ENCODE assay signal across 2 cellular contexts in the genomic region with DNA sequence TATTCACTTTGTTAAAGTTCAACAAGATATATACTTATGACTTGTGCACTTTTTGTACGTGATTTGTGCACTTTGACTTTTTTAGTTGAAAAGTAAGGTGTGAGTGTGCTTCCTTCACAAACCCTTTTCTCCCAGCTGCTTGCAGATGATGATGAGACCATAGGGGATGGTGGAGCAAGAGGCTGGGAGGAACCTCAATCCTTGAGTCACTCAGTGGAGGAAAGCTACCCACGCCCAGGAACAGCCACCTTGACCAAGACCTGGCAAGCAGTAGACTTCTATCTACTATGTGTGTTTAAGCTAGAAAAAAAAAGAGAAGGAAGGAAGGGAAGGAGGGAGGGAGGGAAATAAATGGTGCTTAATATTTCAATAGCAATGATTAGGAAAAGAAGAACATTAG.
TF ChIP-seq lines count a peak whose summit lies in the region.

No MANE protein-coding gene starts in this region.

TF ChIP-seq in GM23338, 12 proteins besides CTCF, POLR2A, EP300 and RAD21 (continued from another document):
- TF ChIP-seq, protein P1, sequence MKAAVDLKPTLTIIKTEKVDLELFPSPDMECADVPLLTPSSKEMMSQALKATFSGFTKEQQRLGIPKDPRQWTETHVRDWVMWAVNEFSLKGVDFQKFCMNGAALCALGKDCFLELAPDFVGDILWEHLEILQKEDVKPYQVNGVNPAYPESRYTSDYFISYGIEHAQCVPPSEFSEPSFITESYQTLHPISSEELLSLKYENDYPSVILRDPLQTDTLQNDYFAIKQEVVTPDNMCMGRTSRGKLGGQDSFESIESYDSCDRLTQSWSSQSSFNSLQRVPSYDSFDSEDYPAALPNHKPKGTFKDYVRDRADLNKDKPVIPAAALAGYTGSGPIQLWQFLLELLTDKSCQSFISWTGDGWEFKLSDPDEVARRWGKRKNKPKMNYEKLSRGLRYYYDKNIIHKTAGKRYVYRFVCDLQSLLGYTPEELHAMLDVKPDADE (IDR thresholded peaks at IDR 0.05): no peak
- no peak for TF ChIP-seq STAT1 (IDR thresholded peaks at IDR 0.05; ENCODE audit: unreplicated experiment)
- no peak for TF ChIP-seq REST (IDR thresholded peaks at IDR 0.05; ENCODE audit: unreplicated experiment)
- TF ChIP-seq EZH2phosphoT487 (IDR thresholded peaks at IDR 0.05; ENCODE audit: unreplicated experiment): no peak
- TF ChIP-seq, protein P2, sequence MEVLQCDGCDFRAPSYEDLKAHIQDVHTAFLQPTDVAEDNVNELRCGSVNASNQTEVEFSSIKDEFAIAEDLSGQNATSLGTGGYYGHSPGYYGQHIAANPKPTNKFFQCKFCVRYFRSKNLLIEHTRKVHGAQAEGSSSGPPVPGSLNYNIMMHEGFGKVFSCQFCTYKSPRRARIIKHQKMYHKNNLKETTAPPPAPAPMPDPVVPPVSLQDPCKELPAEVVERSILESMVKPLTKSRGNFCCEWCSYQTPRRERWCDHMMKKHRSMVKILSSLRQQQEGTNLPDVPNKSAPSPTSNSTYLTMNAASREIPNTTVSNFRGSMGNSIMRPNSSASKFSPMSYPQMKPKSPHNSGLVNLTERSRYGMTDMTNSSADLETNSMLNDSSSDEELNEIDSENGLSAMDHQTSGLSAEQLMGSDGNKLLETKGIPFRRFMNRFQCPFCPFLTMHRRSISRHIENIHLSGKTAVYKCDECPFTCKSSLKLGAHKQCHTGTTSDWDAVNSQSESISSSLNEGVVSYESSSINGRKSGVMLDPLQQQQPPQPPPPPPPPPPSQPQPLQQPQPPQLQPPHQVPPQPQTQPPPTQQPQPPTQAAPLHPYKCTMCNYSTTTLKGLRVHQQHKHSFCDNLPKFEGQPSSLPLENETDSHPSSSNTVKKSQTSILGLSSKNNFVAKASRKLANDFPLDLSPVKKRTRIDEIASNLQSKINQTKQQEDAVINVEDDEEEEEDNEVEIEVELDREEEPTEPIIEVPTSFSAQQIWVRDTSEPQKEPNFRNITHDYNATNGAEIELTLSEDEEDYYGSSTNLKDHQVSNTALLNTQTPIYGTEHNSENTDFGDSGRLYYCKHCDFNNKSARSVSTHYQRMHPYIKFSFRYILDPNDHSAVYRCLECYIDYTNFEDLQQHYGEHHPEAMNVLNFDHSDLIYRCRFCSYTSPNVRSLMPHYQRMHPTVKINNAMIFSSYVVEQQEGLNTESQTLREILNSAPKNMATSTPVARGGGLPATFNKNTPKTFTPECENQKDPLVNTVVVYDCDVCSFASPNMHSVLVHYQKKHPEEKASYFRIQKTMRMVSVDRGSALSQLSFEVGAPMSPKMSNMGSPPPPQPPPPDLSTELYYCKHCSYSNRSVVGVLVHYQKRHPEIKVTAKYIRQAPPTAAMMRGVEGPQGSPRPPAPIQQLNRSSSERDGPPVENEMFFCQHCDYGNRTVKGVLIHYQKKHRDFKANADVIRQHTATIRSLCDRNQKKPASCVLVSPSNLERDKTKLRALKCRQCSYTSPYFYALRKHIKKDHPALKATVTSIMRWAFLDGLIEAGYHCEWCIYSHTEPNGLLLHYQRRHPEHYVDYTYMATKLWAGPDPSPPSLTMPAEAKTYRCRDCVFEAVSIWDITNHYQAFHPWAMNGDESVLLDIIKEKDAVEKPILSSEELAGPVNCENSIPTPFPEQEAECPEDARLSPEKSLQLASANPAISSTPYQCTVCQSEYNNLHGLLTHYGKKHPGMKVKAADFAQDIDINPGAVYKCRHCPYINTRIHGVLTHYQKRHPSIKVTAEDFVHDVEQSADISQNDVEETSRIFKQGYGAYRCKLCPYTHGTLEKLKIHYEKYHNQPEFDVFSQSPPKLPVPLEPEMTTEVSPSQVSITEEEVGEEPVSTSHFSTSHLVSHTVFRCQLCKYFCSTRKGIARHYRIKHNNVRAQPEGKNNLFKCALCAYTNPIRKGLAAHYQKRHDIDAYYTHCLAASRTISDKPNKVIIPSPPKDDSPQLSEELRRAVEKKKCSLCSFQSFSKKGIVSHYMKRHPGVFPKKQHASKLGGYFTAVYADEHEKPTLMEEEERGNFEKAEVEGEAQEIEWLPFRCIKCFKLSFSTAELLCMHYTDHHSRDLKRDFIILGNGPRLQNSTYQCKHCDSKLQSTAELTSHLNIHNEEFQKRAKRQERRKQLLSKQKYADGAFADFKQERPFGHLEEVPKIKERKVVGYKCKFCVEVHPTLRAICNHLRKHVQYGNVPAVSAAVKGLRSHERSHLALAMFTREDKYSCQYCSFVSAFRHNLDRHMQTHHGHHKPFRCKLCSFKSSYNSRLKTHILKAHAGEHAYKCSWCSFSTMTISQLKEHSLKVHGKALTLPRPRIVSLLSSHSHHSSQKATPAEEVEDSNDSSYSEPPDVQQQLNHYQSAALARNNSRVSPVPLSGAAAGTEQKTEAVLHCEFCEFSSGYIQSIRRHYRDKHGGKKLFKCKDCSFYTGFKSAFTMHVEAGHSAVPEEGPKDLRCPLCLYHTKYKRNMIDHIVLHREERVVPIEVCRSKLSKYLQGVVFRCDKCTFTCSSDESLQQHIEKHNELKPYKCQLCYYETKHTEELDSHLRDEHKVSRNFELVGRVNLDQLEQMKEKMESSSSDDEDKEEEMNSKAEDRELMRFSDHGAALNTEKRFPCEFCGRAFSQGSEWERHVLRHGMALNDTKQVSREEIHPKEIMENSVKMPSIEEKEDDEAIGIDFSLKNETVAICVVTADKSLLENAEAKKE (CRISPR knock-in tag; IDR thresholded peaks at IDR 0.05): no peak
- TF ChIP-seq ZNF331 (CRISPR knock-in tag; IDR thresholded peaks at IDR 0.05; ENCODE audit: low read depth): no peak
- TF ChIP-seq POLR2AphosphoS5 (IDR thresholded peaks at IDR 0.05; ENCODE audit: low read depth): no peak

TF ChIP-seq in HCT116, 20 proteins besides CTCF, POLR2A, EP300 and RAD21 (continued from another document):
- TF ChIP-seq, protein P3, sequence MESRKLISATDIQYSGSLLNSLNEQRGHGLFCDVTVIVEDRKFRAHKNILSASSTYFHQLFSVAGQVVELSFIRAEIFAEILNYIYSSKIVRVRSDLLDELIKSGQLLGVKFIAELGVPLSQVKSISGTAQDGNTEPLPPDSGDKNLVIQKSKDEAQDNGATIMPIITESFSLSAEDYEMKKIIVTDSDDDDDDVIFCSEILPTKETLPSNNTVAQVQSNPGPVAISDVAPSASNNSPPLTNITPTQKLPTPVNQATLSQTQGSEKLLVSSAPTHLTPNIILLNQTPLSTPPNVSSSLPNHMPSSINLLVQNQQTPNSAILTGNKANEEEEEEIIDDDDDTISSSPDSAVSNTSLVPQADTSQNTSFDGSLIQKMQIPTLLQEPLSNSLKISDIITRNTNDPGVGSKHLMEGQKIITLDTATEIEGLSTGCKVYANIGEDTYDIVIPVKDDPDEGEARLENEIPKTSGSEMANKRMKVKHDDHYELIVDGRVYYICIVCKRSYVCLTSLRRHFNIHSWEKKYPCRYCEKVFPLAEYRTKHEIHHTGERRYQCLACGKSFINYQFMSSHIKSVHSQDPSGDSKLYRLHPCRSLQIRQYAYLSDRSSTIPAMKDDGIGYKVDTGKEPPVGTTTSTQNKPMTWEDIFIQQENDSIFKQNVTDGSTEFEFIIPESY (IDR thresholded peaks at IDR 0.05; ENCODE audit: extremely low read depth, insufficient replicate concordance, low read length): no peak
- TF ChIP-seq YY1 (IDR thresholded peaks at IDR 0.05; ENCODE audit: extremely low read depth, insufficient replicate concordance, low read depth, low read length): no peak
- TF ChIP-seq REST (IDR thresholded peaks at IDR 0.05; ENCODE audit: low read depth): no peak
- no peak for TF ChIP-seq EZH2phosphoT487 (IDR thresholded peaks at IDR 0.05; ENCODE audit: borderline replicate concordance)
- no peak for TF ChIP-seq POLR2AphosphoS5 (IDR thresholded peaks at IDR 0.05; ENCODE audit: low read depth, low read length)
- TF ChIP-seq EZH2 (IDR thresholded peaks at IDR 0.05): no peak
- no peak for TF ChIP-seq MAX (IDR thresholded peaks at IDR 0.05)
- TF ChIP-seq ATF3 (IDR thresholded peaks at IDR 0.05): no peak
- no peak for TF ChIP-seq JUND (IDR thresholded peaks at IDR 0.05)
- no peak for TF ChIP-seq ZFX (IDR thresholded peaks at IDR 0.05)
- TF ChIP-seq SIN3A (IDR thresholded peaks at IDR 0.05; ENCODE audit: low read depth): no peak
- no peak for TF ChIP-seq FOSL1 (IDR thresholded peaks at IDR 0.05; ENCODE audit: low read depth)
- no peak for TF ChIP-seq ELF1 (IDR thresholded peaks at IDR 0.05; ENCODE audit: borderline replicate concordance, low read depth)
- no peak for TF ChIP-seq SP1 (IDR thresholded peaks at IDR 0.05; ENCODE audit: low read depth)
- TF ChIP-seq EGR1 (IDR thresholded peaks at IDR 0.05; ENCODE audit: low read depth): no peak
